Comparison of ENCODE assay signal across 15 cellular contexts in the genomic region with DNA sequence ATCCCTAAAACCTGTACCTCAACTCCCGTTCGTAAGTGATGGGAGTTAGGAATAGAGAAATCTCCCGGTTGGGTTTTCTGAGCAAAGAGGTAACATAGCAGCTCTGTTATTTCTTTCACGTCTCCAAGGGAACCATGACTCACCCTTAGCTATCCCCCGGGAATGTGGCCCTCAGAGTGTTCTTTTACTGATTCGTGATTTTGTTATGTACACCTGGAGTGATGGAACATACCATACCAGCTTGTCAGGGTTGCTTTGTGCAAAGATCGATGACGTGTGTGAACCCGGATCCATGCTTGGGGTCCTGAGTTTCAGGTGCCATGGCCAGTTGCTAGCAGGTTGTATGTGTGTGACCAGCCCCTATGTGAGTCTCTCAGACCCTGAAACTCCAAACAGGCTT. TPM values are rescaled to one million over a fixed set of nuclear protein-coding genes. Genes with fewer than 3 reads are reported as not detected.
A peak's percentile ranks its signal among the peaks of the same experiment; 100 is the strongest.
DNase-seq lines count a peak whose midpoint lies in the region; ATAC-seq and TF ChIP-seq lines count a peak whose summit lies in the region.
"Had no signal": no experiment of that assay in that cellular context is flagged by ENCODE, and none has a peak within 500 bp of the region (broad histone marks: within the 10 kb centered on the region; RNA-seq: fewer than 3 reads in every experiment).

No MANE protein-coding gene starts in this region.

- TF ChIP-seq CTCF in astrocyte of the cerebellum (IDR thresholded peaks at IDR 0.05; ENCODE audit: low read depth, low read length, missing control alignments) (no peak), natural killer cell (IDR thresholded peaks at IDR 0.05) (no peak)

- no peaks in the 10 kb centered on the region for H3K9me3 Mint-ChIP-seq in natural killer cell
- H3K9me3 Mint-ChIP-seq: CD4-positive, alpha-beta memory T cell; T-helper 2 cell treated with Interferon-gamma antibody and Interleukin-4, amounts not matched to agents 5 μg/mL and 100 μg/mL, for 36 hours had no signal

- intact Hi-C loops in natural killer cell (cut with micrococcal nuclease) = no loop called here

- no peaks in the 10 kb centered on the region for H3K27me3 ChIP-seq in HUES48 (ENCODE audit: control insufficient read depth, insufficient read depth, low read length)
- H3K27me3 ChIP-seq: colonic mucosa, neutrophil had no signal

- in situ Hi-C loops in astrocyte of the cerebellum (cut with HindIII; ENCODE audit: low sequenced_read_pairs) = no loop called here

- H3K27ac Mint-ChIP-seq in natural killer cell = no peak overlapping the region
- H3K27ac Mint-ChIP-seq: CD4-positive, alpha-beta memory T cell; T-helper 2 cell treated with Interferon-gamma antibody and Interleukin-4, amounts not matched to agents 5 μg/mL and 100 μg/mL, for 36 hours had no signal

- no peaks in the 10 kb centered on the region for H3K9me3 ChIP-seq in HUES48 (ENCODE audit: control insufficient read depth, insufficient read depth, low read length)
- H3K9me3 ChIP-seq: colonic mucosa, neutrophil, thoracic aorta had no signal

- no peaks in the 10 kb centered on the region for H3K36me3 ChIP-seq in HUES48 (ENCODE audit: control insufficient read depth, insufficient read depth, low read length)
- H3K36me3 ChIP-seq: colonic mucosa, neutrophil, thoracic aorta had no signal

- peak overlapping the region; percentile 65 for H3K27ac ChIP-seq in HUES48 (ENCODE audit: low read depth, low read length)
- H3K27ac ChIP-seq: colonic mucosa, neutrophil, thoracic aorta had no signal

- no peaks in the 10 kb centered on the region for H3K36me3 Mint-ChIP-seq in natural killer cell

- peaks cover 0 to 7% of the 10 kb centered on the region in 2 donors for H3K27me3 Mint-ChIP-seq in natural killer cell (ENCODE audit: low read depth in 2 of 2)
- H3K27me3 Mint-ChIP-seq: CD4-positive, alpha-beta memory T cell had no signal

- no peak overlapping the region for H3K9ac ChIP-seq in HUES48 (ENCODE audit: low read depth, low read length)

- H3K4me3 Mint-ChIP-seq in natural killer cell = no peak overlapping the region
- H3K4me3 Mint-ChIP-seq: CD4-positive, alpha-beta memory T cell; T-helper 2 cell treated with Interferon-gamma antibody and Interleukin-4, amounts not matched to agents 5 μg/mL and 100 μg/mL, for 36 hours had no signal

- no peak for ATAC-seq in natural killer cell
- ATAC-seq in HG02759 (IDR thresholded peaks at IDR 0.05; ENCODE audit: unreplicated experiment) = no peak

- H3K4me3 ChIP-seq in HUES48 (ENCODE audit: low read depth, low read length) (no peak overlapping the region), astrocyte of the cerebellum (ENCODE audit: low read depth, low read length) (no peak overlapping the region)
- H3K4me3 ChIP-seq: colonic mucosa, thoracic aorta had no signal

- no peaks in the 10 kb centered on the region for H3K4me1 Mint-ChIP-seq in natural killer cell
- H3K4me1 Mint-ChIP-seq: CD4-positive, alpha-beta memory T cell had no signal

- peaks cover 12% of the 10 kb centered on the region for H3K4me1 ChIP-seq in HUES48 (ENCODE audit: control insufficient read depth, insufficient read depth, low read length)
- H3K4me1 ChIP-seq: colonic mucosa had no signal

- DNase-seq in AG20443 (ENCODE audit: low spot score) = peak; percentile 40
- peak; percentile 49 for DNase-seq in astrocyte of the cerebellum (ENCODE audit: low read depth)
- peak; percentile 2 for DNase-seq in inferior parietal cortex (ENCODE audit: extremely low spot score)
- no peak for DNase-seq in NCI-H345 (lab: John Stamatoyannopoulos, UW)
- no peak for DNase-seq in natural killer cell
- no peak for DNase-seq in NCI-H146 treated with DMSO at 0.1 percent for 48 hours (lab: John Stamatoyannopoulos, UW; ENCODE audit: unreplicated experiment)
- DNase-seq: CD4-positive, alpha-beta memory T cell; colonic mucosa; NCI-H526 treated with DMSO at 0.1 percent for 48 hours; stimulated activated CD4-positive, alpha-beta T cell treated with anti-CD3 and anti-CD28 coated beads, Interleukin-4, amount 100 ng/mL, for 4 hours had no signal

RNA-seq across cellular contexts. Expression of a gene that starts 52.6 kb away (rescaled TPM):
- total RNA-seq in natural killer cell = 10 to 100 TPM; 15.1 to 17.8 (median 17.7) TPM

Comparison
In these comparisons a context has a peak if more than half of its experiments do, and no peak if none do; other contexts are left out.
1. DNase-seq: peak in AG20443 (single experiment), astrocyte of the cerebellum (single experiment) and inferior parietal cortex (single experiment); none in NCI-H345 (single experiment), natural killer cell (single experiment) and NCI-H146 treated with DMSO at 0.1 percent for 48 hours (single experiment).